24 cellular contexts compared by ENCODE assay signal in genomic region chr2:234848578-234848977, GRCh38.
"Had no signal": no experiment of that assay in that cellular context is flagged by ENCODE, and none has a peak within 500 bp of the region (broad histone marks: within the 10 kb centered on the region; RNA-seq: fewer than 3 reads in every experiment).

No MANE protein-coding gene starts in this region.

- FAIRE-seq: endothelial cell of umbilical vein, kidney had no signal

- H3K4me3 Mint-ChIP-seq: endodermal cell; naive B cell; stimulated activated effector memory CD8-positive, alpha-beta T cell treated with anti-CD3 and anti-CD28 coated beads, Interleukin-12 subunit alpha, Interleukin-12 subunit beta, amount 100 ng/mL, for 72 hours had no signal

- H3K27me3 ChIP-seq: ovary, right atrium auricular region, suprapubic skin, thyroid gland, upper lobe of left lung, uterus had no signal

- H3K27ac Mint-ChIP-seq: endodermal cell; naive B cell; stimulated activated effector memory CD8-positive, alpha-beta T cell treated with anti-CD3 and anti-CD28 coated beads, Interleukin-12 subunit alpha, Interleukin-12 subunit beta, amount 100 ng/mL, for 72 hours had no signal

- H3K4me2 ChIP-seq: smooth muscle cell had no signal

- H3K27ac ChIP-seq: coronary artery, foreskin keratinocyte, ovary, right atrium auricular region, suprapubic skin, thyroid gland, upper lobe of left lung, uterus had no signal

- H3K36me3 Mint-ChIP-seq: naive B cell; stimulated activated effector memory CD8-positive, alpha-beta T cell treated with anti-CD3 and anti-CD28 coated beads, Interleukin-12 subunit alpha, Interleukin-12 subunit beta, amount 100 ng/mL, for 72 hours had no signal

- H3K9me3 ChIP-seq: ovary, right atrium auricular region, suprapubic skin, thyroid gland, upper lobe of left lung, uterus had no signal

- H3K4me3 ChIP-seq: coronary artery, lung, ovary, right atrium auricular region, smooth muscle cell, suprapubic skin, thyroid gland, upper lobe of left lung, uterus had no signal

- H3K4me1 ChIP-seq: foreskin keratinocyte, right atrium auricular region, suprapubic skin, thyroid gland, upper lobe of left lung, uterus had no signal

- DNase-seq: effector CD4-positive, alpha-beta T cell; endodermal cell; erythroblast; foreskin keratinocyte; kidney; left cardiac atrium; left ventricle myocardium superior; mesenchymal stem cell; naive B cell; nucleus accumbens; ovary; stimulated activated CD4-positive, alpha-beta T cell treated with anti-CD3 and anti-CD28 coated beads, Interleukin-4, amount 100 ng/mL, for 1 hour; stimulated activated CD8-positive, alpha-beta memory T cell treated with anti-CD3 and anti-CD28 coated beads, Interleukin-4, amount 100 ng/mL, for 48 hours; stimulated activated naive CD8-positive, alpha-beta T cell treated with anti-CD3 and anti-CD28 coated beads, Interleukin-15, Interleukin-2, amounts not matched to agents 100 U/mL and 50 U/mL, for 24 hours; thyroid gland; upper lobe of left lung; uterus had no signal

- H3K4me1 Mint-ChIP-seq: stimulated activated effector memory CD8-positive, alpha-beta T cell treated with anti-CD3 and anti-CD28 coated beads, Interleukin-12 subunit alpha, Interleukin-12 subunit beta, amount 100 ng/mL, for 72 hours had no signal

- H3K9me3 Mint-ChIP-seq: endodermal cell; stimulated activated effector memory CD8-positive, alpha-beta T cell treated with anti-CD3 and anti-CD28 coated beads, Interleukin-12 subunit alpha, Interleukin-12 subunit beta, amount 100 ng/mL, for 72 hours had no signal
